20 cellular contexts compared by ENCODE assay signal in genomic region chr16:1290860-1291575, GRCh38. TPM values are rescaled to one million over a fixed set of nuclear protein-coding genes. Genes with fewer than 3 reads are reported as not detected.
DNase-seq lines count a peak whose midpoint lies in the region; ATAC-seq and TF ChIP-seq lines count a peak whose summit lies in the region.
"Had no signal": no experiment of that assay in that cellular context is flagged by ENCODE, and none has a peak within 500 bp of the region (broad histone marks: within the 10 kb centered on the region; RNA-seq: fewer than 3 reads in every experiment).

No MANE protein-coding gene starts in this region.

- TF ChIP-seq POLR2A in erythroblast (IDR thresholded peaks at IDR 0.05; ENCODE audit: low read length), result no peak

- no peaks in the 10 kb centered on the region for H4K20me1 ChIP-seq in BLaER1

- no peak for ATAC-seq in SK-N-SH treated with all-trans-retinoic acid at 6 μM for 48 hours
- ATAC-seq in stimulated activated naive CD8-positive, alpha-beta T cell treated with anti-CD3 and anti-CD28 coated beads, Interleukin-15, Interleukin-2, amounts not matched to agents 100 U/mL and 50 U/mL, for 24 hours, result no peak
- ATAC-seq: activated T-helper 17 cell treated with anti-CD3 and anti-CD28 coated beads, Interleukin-2, amount 50 U/mL, for 72 hours; heart left ventricle; lower lobe of right lung; stimulated activated memory B cell treated with anti-CD40 and anti-IgM and Interleukin-4, amounts not matched to agents 10 μg/mL and 1 μg/mL and 100 μg/mL, for 72 hours had no signal

- no peaks in the 10 kb centered on the region for H3K9me3 ChIP-seq in BLaER1
- H3K9me3 ChIP-seq: heart left ventricle, lower lobe of right lung, right atrium auricular region, SJSA1 had no signal

- H3K9ac ChIP-seq in BLaER1, result no peak overlapping the region

- H3K4me1 ChIP-seq in BLaER1, result peaks cover 68% of the 10 kb centered on the region
- H3K4me1 ChIP-seq: lower lobe of right lung, SJSA1 had no signal

- H3K4me3 ChIP-seq in BLaER1, result no peak overlapping the region
- H3K4me3 ChIP-seq: heart left ventricle, lower lobe of right lung, right atrium auricular region, SJSA1 had no signal

- peak overlapping the region; percentile 96 for H3K4me2 ChIP-seq in BLaER1

- H3K36me3 ChIP-seq in BLaER1, result no peaks in the 10 kb centered on the region
- H3K36me3 ChIP-seq: heart left ventricle, lower lobe of right lung, right atrium auricular region, SJSA1 had no signal

- H3K27me3 ChIP-seq in BLaER1, result peaks cover 17% of the 10 kb centered on the region; the same call in 1 of the 2 replicates

- DNase-seq in HT-29 (ENCODE audit: low spot score), result peak; percentile 31
- DNase-seq in NCI-H2171 (lab: John Stamatoyannopoulos, UW), result peak; percentile 54
- peak; percentile 9 to 68 for DNase-seq in dermis microvascular lymphatic vessel endothelial cell (ENCODE audit: low read depth in 2 of 2)
- no peak for DNase-seq in erythroblast (lab: John Stamatoyannopoulos, UW)
- no peak for DNase-seq in stimulated activated naive CD8-positive, alpha-beta T cell treated with anti-CD3 and anti-CD28 coated beads, Interleukin-15, Interleukin-2, amounts not matched to agents 100 U/mL and 50 U/mL, for 24 hours
- no peak for DNase-seq in activated effector memory CD4-positive, alpha-beta T cell treated with anti-CD3 and anti-CD28 coated beads, Interleukin-2, amount 50 U/mL, for 16 hours
- DNase-seq: activated CD4-positive, alpha-beta T cell treated with anti-CD3 and anti-CD28 coated beads for 1 hour; activated naive CD8-positive, alpha-beta T cell treated with anti-CD3 and anti-CD28 coated beads, Interleukin-2, amount 10 ng/mL, durations not matched to agents 7 days and 5 days; CD4-positive, alpha-beta T cell; EL; heart left ventricle; Kasumi-1; lower lobe of right lung; T1000 had no signal

- no peak overlapping the region for H3K27ac ChIP-seq in BLaER1
- H3K27ac ChIP-seq: heart left ventricle, lower lobe of right lung, right atrium auricular region, SJSA1 had no signal

TF ChIP-seq in SK-N-SH treated with all-trans-retinoic acid at 6 μM for 48 hours, 23 proteins besides CTCF, POLR2A, EP300 and RAD21:
- TF ChIP-seq ISL1 (CRISPR knock-in tag; IDR thresholded peaks at IDR 0.05) (no peak), CSDC2 (CRISPR knock-in tag; IDR thresholded peaks at IDR 0.05) (no peak)
- TF ChIP-seq, protein P1, sequence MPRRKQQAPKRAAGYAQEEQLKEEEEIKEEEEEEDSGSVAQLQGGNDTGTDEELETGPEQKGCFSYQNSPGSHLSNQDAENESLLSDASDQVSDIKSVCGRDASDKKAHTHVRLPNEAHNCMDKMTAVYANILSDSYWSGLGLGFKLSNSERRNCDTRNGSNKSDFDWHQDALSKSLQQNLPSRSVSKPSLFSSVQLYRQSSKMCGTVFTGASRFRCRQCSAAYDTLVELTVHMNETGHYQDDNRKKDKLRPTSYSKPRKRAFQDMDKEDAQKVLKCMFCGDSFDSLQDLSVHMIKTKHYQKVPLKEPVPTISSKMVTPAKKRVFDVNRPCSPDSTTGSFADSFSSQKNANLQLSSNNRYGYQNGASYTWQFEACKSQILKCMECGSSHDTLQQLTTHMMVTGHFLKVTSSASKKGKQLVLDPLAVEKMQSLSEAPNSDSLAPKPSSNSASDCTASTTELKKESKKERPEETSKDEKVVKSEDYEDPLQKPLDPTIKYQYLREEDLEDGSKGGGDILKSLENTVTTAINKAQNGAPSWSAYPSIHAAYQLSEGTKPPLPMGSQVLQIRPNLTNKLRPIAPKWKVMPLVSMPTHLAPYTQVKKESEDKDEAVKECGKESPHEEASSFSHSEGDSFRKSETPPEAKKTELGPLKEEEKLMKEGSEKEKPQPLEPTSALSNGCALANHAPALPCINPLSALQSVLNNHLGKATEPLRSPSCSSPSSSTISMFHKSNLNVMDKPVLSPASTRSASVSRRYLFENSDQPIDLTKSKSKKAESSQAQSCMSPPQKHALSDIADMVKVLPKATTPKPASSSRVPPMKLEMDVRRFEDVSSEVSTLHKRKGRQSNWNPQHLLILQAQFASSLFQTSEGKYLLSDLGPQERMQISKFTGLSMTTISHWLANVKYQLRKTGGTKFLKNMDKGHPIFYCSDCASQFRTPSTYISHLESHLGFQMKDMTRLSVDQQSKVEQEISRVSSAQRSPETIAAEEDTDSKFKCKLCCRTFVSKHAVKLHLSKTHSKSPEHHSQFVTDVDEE (CRISPR knock-in tag; IDR thresholded peaks at IDR 0.05), result no peak

RNA-seq across cellular contexts. Expression of gene UBE2I, which starts 18.4 kb away (rescaled TPM):
- total RNA-seq in HT-29 (2014; rRNA removed; shearing (Covaris generic)), result 90.1 and 116 TPM in 2 replicates
- total RNA-seq in dermis microvascular lymphatic vessel endothelial cell, result 34.1 and 40.1 TPM in 2 replicates

RNA-seq across cellular contexts. Expression of gene TPSD1, which starts 35.1 kb away (rescaled TPM):
- not detected in 2 replicates for total RNA-seq in HT-29 (2014; rRNA removed; shearing (Covaris generic))
- total RNA-seq in dermis microvascular lymphatic vessel endothelial cell, result not detected in 2 replicates
- total RNA-seq: activated naive CD8-positive, alpha-beta T cell treated with anti-CD3 and anti-CD28 coated beads, Interleukin-2, amount 10 ng/mL, durations not matched to agents 7 days and 5 days; activated T-helper 17 cell treated with anti-CD3 and anti-CD28 coated beads, Interleukin-2, amount 50 U/mL, for 72 hours; CD4-positive, alpha-beta T cell; SJSA1 had no signal

RNA-seq across cellular contexts. Expression of gene BAIAP3, which starts 42.4 kb away (rescaled TPM):
- total RNA-seq in HT-29 (2014; rRNA removed; shearing (Covaris generic)), result 8.2 and 14.1 TPM in 2 replicates
- 0.64 and 1.6 TPM in 2 replicates for total RNA-seq in dermis microvascular lymphatic vessel endothelial cell

RNA-seq across cellular contexts. Expression of gene TPSAB1, which starts 50.5 kb away (rescaled TPM):
- not detected in 2 replicates for total RNA-seq in HT-29 (2014; rRNA removed; shearing (Covaris generic))
- total RNA-seq in dermis microvascular lymphatic vessel endothelial cell, result not detected in 2 replicates
- total RNA-seq: activated naive CD8-positive, alpha-beta T cell treated with anti-CD3 and anti-CD28 coated beads, Interleukin-2, amount 10 ng/mL, durations not matched to agents 7 days and 5 days; SJSA1 had no signal

Comparison
In these comparisons a context has a peak if more than half of its experiments do, and no peak if none do; other contexts are left out.
1. DNase-seq: peak in HT-29 (single experiment), NCI-H2171 (single experiment) and dermis microvascular lymphatic vessel endothelial cell (2 of 2); none in erythroblast (0 of 2), stimulated activated naive CD8-positive, alpha-beta T cell treated with anti-CD3 and anti-CD28 coated beads, Interleukin-15, Interleukin-2, amounts not matched to agents 100 U/mL and 50 U/mL, for 24 hours (single experiment) and activated effector memory CD4-positive, alpha-beta T cell treated with anti-CD3 and anti-CD28 coated beads, Interleukin-2, amount 50 U/mL, for 16 hours (single experiment).